16 cellular contexts compared by ENCODE assay signal in the genomic region with DNA sequence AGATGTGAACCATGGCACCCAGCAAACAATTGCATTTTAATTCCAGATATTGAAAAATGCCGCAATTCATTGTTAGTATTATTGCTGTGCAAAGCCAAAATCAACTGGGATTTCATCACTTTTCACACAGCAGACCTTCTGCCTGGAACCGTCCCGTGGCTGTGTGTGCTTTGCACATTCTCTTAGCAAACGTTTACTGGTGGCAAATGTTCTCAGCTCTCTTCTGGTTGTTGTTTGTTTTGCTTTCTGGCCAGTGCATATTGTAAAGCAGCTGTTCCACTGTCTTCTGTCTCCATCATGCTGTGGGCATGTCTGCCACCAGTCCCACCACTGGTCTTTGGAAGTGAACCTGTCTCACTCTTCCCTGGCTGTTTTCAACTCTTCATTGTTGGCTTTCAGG. TPM values are rescaled to one million over a fixed set of nuclear protein-coding genes. Genes with fewer than 3 reads are reported as not detected.
A peak's percentile ranks its signal among the peaks of the same experiment; 100 is the strongest.
DNase-seq lines count a peak whose midpoint lies in the region; ATAC-seq and TF ChIP-seq lines count a peak whose summit lies in the region.
"Had no signal": no experiment of that assay in that cellular context is flagged by ENCODE, and none has a peak within 500 bp of the region (broad histone marks: within the 10 kb centered on the region; RNA-seq: fewer than 3 reads in every experiment).

No MANE protein-coding gene starts in this region.

- H3K9me3 Mint-ChIP-seq in naive thymus-derived CD4-positive, alpha-beta T cell, result peaks cover 0 to 22% (median 13%) of the 10 kb centered on the region in 11 donors

- no peak overlapping the region for H4K5ac ChIP-seq in mesendoderm (ENCODE audit: low read length)

- no peak overlapping the region for H2BK120ac ChIP-seq in mesendoderm (ENCODE audit: low read depth, low read length)

- peak overlapping the region in 6 of 9 donors; percentile 43 to 84 (median 71) for H3K27ac Mint-ChIP-seq in naive thymus-derived CD4-positive, alpha-beta T cell

- H3K4me3 ChIP-seq in fibroblast of mammary gland (ENCODE audit: control insufficient read depth, low read depth, low read length) (no peak overlapping the region), mesendoderm (ENCODE audit: low read length) (no peak overlapping the region)
- no peak overlapping the region for H3K4me3 ChIP-seq in naive thymus-derived CD4-positive, alpha-beta T cell (ENCODE audit: low read length)
- H3K4me3 ChIP-seq: ascending aorta had no signal

- no peak overlapping the region for H3K4me3 Mint-ChIP-seq in naive thymus-derived CD4-positive, alpha-beta T cell

- no peaks in the 10 kb centered on the region for H3K79me2 ChIP-seq in mesendoderm (ENCODE audit: control insufficient read depth, insufficient read depth, low read length)

- TF ChIP-seq CTCF in C4-2B (conservative IDR thresholded peaks at IDR 0.05) (no peak), fibroblast of mammary gland (conservative IDR thresholded peaks at IDR 0.05; ENCODE audit: control insufficient read depth, insufficient read depth, low read depth, low read length) (no peak)

- no peak overlapping the region for H3K4ac ChIP-seq in mesendoderm (ENCODE audit: low read depth, low read length)

- peaks cover 0 to 21% (median 3%) of the 10 kb centered on the region in 3 experiments for H3K9me3 ChIP-seq in naive thymus-derived CD4-positive, alpha-beta T cell (ENCODE audit: control insufficient read depth in 2 of 3, low read length in 3 of 3)
- H3K9me3 ChIP-seq: ascending aorta had no signal

- DNase-seq in LHCN-M2 (ENCODE audit: low read depth) (peak; percentile 24), fibroblast of mammary gland (ENCODE audit: low read depth) (peak; percentile 25), mesendoderm (no peak)
- no peak for DNase-seq in naive thymus-derived CD4-positive, alpha-beta T cell
- no peak for DNase-seq in stimulated activated CD4-positive, alpha-beta T cell treated with anti-CD3 and anti-CD28 coated beads, Interleukin-4, amount 100 ng/mL, for 24 hours
- DNase-seq: activated effector memory CD4-positive, alpha-beta T cell treated with anti-CD3 and anti-CD28 coated beads, Interleukin-2, amount 50 U/mL, for 16 hours; head of caudate nucleus; MV-4-11; NCI-H187 treated with DMSO at 0.1 percent for 48 hours; NCI-H446 treated with DMSO at 0.1 percent for 48 hours; right cardiac atrium had no signal

- no peaks in the 10 kb centered on the region for H3K79me1 ChIP-seq in mesendoderm (ENCODE audit: low read length)

- H3K56ac ChIP-seq in mesendoderm (ENCODE audit: low read length), result no peak overlapping the region

- intact Hi-C loops in naive thymus-derived CD4-positive, alpha-beta T cell (cut with micrococcal nuclease), result no loop called here

- no peak overlapping the region for H3K23ac ChIP-seq in mesendoderm (ENCODE audit: low read length)

- H3K36me3 Mint-ChIP-seq in naive thymus-derived CD4-positive, alpha-beta T cell, result peaks cover 0 to 19% (median 0%) of the 10 kb centered on the region in 5 donors

- H3K4me1 Mint-ChIP-seq in naive thymus-derived CD4-positive, alpha-beta T cell, result peaks cover 0 to 13% (median 9%) of the 10 kb centered on the region in 7 donors

- no peak overlapping the region for H2BK15ac ChIP-seq in mesendoderm (replicated peaks; ENCODE audit: low read depth)

- H3K9ac ChIP-seq in mesendoderm (ENCODE audit: low read length), result no peak overlapping the region

- POLR2A ChIA-PET in naive thymus-derived CD4-positive, alpha-beta T cell (lab: Charles Lee), result no interaction called here

- no peaks in the 10 kb centered on the region for H3K27me3 ChIP-seq in naive thymus-derived CD4-positive, alpha-beta T cell (ENCODE audit: control insufficient read depth in 2 of 2, insufficient read depth in 2 of 2, low read length in 2 of 2)
- H3K27me3 ChIP-seq in mesendoderm (ENCODE audit: insufficient read depth, low read length, poor library complexity), result no peaks in the 10 kb centered on the region
- H3K27me3 ChIP-seq: ascending aorta had no signal

- no peak overlapping the region for H3K18ac ChIP-seq in mesendoderm (ENCODE audit: low read length)

- H2AK5ac ChIP-seq in mesendoderm (ENCODE audit: low read length), result no peak overlapping the region

- WGBS in mesendoderm (ENCODE audit: extremely low coverage, insufficient coverage, low lambda C conversion rate), result no CpG with 5 or more reads among the region's 4 CpGs

- H3K27me3 Mint-ChIP-seq in naive thymus-derived CD4-positive, alpha-beta T cell, result no peaks in the 10 kb centered on the region

- H3K36me3 ChIP-seq in naive thymus-derived CD4-positive, alpha-beta T cell (ENCODE audit: control insufficient read depth in 2 of 3, insufficient read depth in 3 of 3, low read length in 3 of 3), result no peaks in the 10 kb centered on the region
- H3K36me3 ChIP-seq in mesendoderm (ENCODE audit: control insufficient read depth, insufficient read depth, low read length), result no peaks in the 10 kb centered on the region
- H3K36me3 ChIP-seq: ascending aorta had no signal

- no peak overlapping the region for H2BK5ac ChIP-seq in mesendoderm (ENCODE audit: low read length)

- H4K8ac ChIP-seq in mesendoderm (ENCODE audit: low read depth, low read length), result no peak overlapping the region

- H3K4me2 ChIP-seq in mesendoderm (ENCODE audit: low read length), result no peak overlapping the region

- ATAC-seq in naive thymus-derived CD4-positive, alpha-beta T cell, result no peak
- ATAC-seq in HG03378 (IDR thresholded peaks at IDR 0.05; ENCODE audit: unreplicated experiment) (no peak), GM21381 (IDR thresholded peaks at IDR 0.05; ENCODE audit: unreplicated experiment) (no peak)
- ATAC-seq: right cardiac atrium had no signal

- CTCF ChIA-PET in naive thymus-derived CD4-positive, alpha-beta T cell (lab: Charles Lee), result no interaction called here

- H3K4me1 ChIP-seq in naive thymus-derived CD4-positive, alpha-beta T cell (ENCODE audit: control insufficient read depth in 2 of 2, insufficient read depth in 2 of 2, low read length in 2 of 2), result peaks cover 4 to 5% of the 10 kb centered on the region in 2 donors
- peaks cover 2% of the 10 kb centered on the region for H3K4me1 ChIP-seq in mesendoderm (ENCODE audit: control insufficient read depth, low read depth, low read length)

- H3K27ac ChIP-seq in C4-2B, result peak overlapping the region; percentile 17; the same call in 1 of the 2 replicates
- H3K27ac ChIP-seq in naive thymus-derived CD4-positive, alpha-beta T cell (ENCODE audit: low read depth, low read length), result no peak overlapping the region
- H3K27ac ChIP-seq in mesendoderm (ENCODE audit: low read depth, low read length), result no peak overlapping the region
- H3K27ac ChIP-seq: ascending aorta had no signal

RNA-seq across cellular contexts. Expression of a gene that starts 19.8 kb away (rescaled TPM):
- total RNA-seq in LHCN-M2 (2014; rRNA removed), result not detected in 2 replicates
- polyA plus RNA-seq in LHCN-M2 (2012), result not detected
- total RNA-seq in naive thymus-derived CD4-positive, alpha-beta T cell, result under 1 TPM in 2 of 5 experiments, not detected in 3; 0.58 to 0.80 TPM
- polyA plus RNA-seq in naive thymus-derived CD4-positive, alpha-beta T cell, result not detected
- 0.27 TPM for polyA plus RNA-seq in mesendoderm (2013, experiment 1 of 2)
- polyA plus RNA-seq in mesendoderm (2013, experiment 2 of 2), result 0.20 TPM
- total RNA-seq: ascending aorta, right cardiac atrium had no signal
- polyA plus RNA-seq: AG04450 had no signal

RNA-seq across cellular contexts. Expression of a gene that starts 38.0 kb away (rescaled TPM):
- total RNA-seq in LHCN-M2 (2014; rRNA removed), result 18.8 and 26.5 TPM in 2 replicates
- polyA plus RNA-seq in LHCN-M2 (2012), result 8.5 TPM
- 10 to 100 TPM; 17.6 to 21.9 (median 19.6) TPM for total RNA-seq in naive thymus-derived CD4-positive, alpha-beta T cell
- 10 to 100 TPM in 1 of 2 donors, 1 to 10 TPM in 1; 6.4 to 10.5 TPM for polyA plus RNA-seq in naive thymus-derived CD4-positive, alpha-beta T cell
- 7.0 TPM for polyA plus RNA-seq in mesendoderm (2013, experiment 1 of 2)
- polyA plus RNA-seq in mesendoderm (2013, experiment 2 of 2), result 6.8 TPM

RNA-seq across cellular contexts. Expression of a gene that starts 52.5 kb away (rescaled TPM):
- total RNA-seq in LHCN-M2 (2014; rRNA removed), result not detected in 2 replicates
- not detected for polyA plus RNA-seq in LHCN-M2 (2012)
- total RNA-seq in naive thymus-derived CD4-positive, alpha-beta T cell, result 10 to 100 TPM in 2 of 5 experiments, 1 to 10 TPM in 1, not detected in 2; 2.6 to 81.7 (median 12.6) TPM
- under 1 TPM in 1 of 2 donors, not detected in 1; 0.32 TPM for polyA plus RNA-seq in naive thymus-derived CD4-positive, alpha-beta T cell
- 0.15 TPM for polyA plus RNA-seq in mesendoderm (2013, experiment 1 of 2)
- 0.08 TPM for polyA plus RNA-seq in mesendoderm (2013, experiment 2 of 2)
- total RNA-seq: ascending aorta had no signal

Comparison
In these comparisons a context has a peak if more than half of its experiments do, and no peak if none do; other contexts are left out.
1. DNase-seq: peak in LHCN-M2 (single experiment) and fibroblast of mammary gland (single experiment); none in naive thymus-derived CD4-positive, alpha-beta T cell (0 of 9), mesendoderm (single experiment) and stimulated activated CD4-positive, alpha-beta T cell treated with anti-CD3 and anti-CD28 coated beads, Interleukin-4, amount 100 ng/mL, for 24 hours (single experiment).